2 cellular contexts compared by ENCODE assay signal in the genomic region with DNA sequence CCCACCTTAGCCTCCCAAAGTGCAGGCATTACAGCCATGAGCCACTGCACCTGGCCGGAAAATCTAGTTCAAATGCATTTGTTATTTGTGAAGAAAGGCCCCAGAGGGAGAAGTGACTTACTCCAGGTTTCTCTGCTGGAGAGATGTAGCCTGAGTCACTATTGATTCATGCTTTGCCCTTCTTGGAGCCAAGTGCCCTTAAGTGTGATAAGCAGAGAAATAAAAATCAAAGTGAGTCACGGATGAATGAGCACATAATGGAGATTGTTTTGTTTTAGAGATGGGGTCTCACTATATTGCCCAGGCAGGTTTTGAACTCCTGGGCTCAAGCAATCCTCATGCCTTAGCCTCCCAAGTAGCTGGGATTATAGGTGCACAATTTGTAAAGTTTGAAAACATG.
TF ChIP-seq lines count a peak whose summit lies in the region.

No MANE protein-coding gene starts in this region.

TF ChIP-seq in A549, 52 proteins besides CTCF, POLR2A, EP300 and RAD21:
- TF ChIP-seq EHF (CRISPR knock-in tag; IDR thresholded peaks at IDR 0.05) (no peak), FOSL2 (IDR thresholded peaks at IDR 0.05) (peak; percentile 52; the same call in 1 of the 2 replicates), FOSL2 (CRISPR knock-in tag; IDR thresholded peaks at IDR 0.05) (peak; percentile 71), ESRRA (IDR thresholded peaks at IDR 0.05; ENCODE audit: borderline replicate concordance, low read length) (no peak), RCOR1 (IDR thresholded peaks at IDR 0.05; ENCODE audit: low read depth, low read length) (no peak), JUNB (IDR thresholded peaks at IDR 0.05) (peak; percentile 26; the same call in 1 of the 2 replicates), EHMT2 (IDR thresholded peaks at IDR 0.05; ENCODE audit: low read depth) (no peak), CHD4 (IDR thresholded peaks at IDR 0.05; ENCODE audit: borderline replicate concordance) (no peak)

TF ChIP-seq in HCT116, 20 proteins besides CTCF, POLR2A, EP300 and RAD21:
- TF ChIP-seq, protein P1, sequence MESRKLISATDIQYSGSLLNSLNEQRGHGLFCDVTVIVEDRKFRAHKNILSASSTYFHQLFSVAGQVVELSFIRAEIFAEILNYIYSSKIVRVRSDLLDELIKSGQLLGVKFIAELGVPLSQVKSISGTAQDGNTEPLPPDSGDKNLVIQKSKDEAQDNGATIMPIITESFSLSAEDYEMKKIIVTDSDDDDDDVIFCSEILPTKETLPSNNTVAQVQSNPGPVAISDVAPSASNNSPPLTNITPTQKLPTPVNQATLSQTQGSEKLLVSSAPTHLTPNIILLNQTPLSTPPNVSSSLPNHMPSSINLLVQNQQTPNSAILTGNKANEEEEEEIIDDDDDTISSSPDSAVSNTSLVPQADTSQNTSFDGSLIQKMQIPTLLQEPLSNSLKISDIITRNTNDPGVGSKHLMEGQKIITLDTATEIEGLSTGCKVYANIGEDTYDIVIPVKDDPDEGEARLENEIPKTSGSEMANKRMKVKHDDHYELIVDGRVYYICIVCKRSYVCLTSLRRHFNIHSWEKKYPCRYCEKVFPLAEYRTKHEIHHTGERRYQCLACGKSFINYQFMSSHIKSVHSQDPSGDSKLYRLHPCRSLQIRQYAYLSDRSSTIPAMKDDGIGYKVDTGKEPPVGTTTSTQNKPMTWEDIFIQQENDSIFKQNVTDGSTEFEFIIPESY (IDR thresholded peaks at IDR 0.05; ENCODE audit: extremely low read depth, insufficient replicate concordance, low read length): no peak
- TF ChIP-seq SP1 (IDR thresholded peaks at IDR 0.05; ENCODE audit: low read depth): peak; percentile 70
- TF ChIP-seq YY1 (IDR thresholded peaks at IDR 0.05; ENCODE audit: extremely low read depth, insufficient replicate concordance, low read depth, low read length): no peak
- peak; percentile 71 for TF ChIP-seq JUND (IDR thresholded peaks at IDR 0.05)
- peak; percentile 94 for TF ChIP-seq FOSL1 (IDR thresholded peaks at IDR 0.05; ENCODE audit: low read depth)
- no peak for TF ChIP-seq POLR2AphosphoS5 (IDR thresholded peaks at IDR 0.05; ENCODE audit: low read depth, low read length)
- no peak for TF ChIP-seq ZNF274 (IDR thresholded peaks at IDR 0.05; ENCODE audit: low read depth, low read length)
- TF ChIP-seq SIN3A (IDR thresholded peaks at IDR 0.05; ENCODE audit: low read depth): peak; percentile 36; the same call in 1 of the 2 replicates
- TF ChIP-seq CBX3 (IDR thresholded peaks at IDR 0.05; ENCODE audit: low read depth): peak; percentile 64
- peak; percentile 53; the same call in 1 of the 2 replicates for TF ChIP-seq MAX (IDR thresholded peaks at IDR 0.05)
- TF ChIP-seq, protein P2, sequence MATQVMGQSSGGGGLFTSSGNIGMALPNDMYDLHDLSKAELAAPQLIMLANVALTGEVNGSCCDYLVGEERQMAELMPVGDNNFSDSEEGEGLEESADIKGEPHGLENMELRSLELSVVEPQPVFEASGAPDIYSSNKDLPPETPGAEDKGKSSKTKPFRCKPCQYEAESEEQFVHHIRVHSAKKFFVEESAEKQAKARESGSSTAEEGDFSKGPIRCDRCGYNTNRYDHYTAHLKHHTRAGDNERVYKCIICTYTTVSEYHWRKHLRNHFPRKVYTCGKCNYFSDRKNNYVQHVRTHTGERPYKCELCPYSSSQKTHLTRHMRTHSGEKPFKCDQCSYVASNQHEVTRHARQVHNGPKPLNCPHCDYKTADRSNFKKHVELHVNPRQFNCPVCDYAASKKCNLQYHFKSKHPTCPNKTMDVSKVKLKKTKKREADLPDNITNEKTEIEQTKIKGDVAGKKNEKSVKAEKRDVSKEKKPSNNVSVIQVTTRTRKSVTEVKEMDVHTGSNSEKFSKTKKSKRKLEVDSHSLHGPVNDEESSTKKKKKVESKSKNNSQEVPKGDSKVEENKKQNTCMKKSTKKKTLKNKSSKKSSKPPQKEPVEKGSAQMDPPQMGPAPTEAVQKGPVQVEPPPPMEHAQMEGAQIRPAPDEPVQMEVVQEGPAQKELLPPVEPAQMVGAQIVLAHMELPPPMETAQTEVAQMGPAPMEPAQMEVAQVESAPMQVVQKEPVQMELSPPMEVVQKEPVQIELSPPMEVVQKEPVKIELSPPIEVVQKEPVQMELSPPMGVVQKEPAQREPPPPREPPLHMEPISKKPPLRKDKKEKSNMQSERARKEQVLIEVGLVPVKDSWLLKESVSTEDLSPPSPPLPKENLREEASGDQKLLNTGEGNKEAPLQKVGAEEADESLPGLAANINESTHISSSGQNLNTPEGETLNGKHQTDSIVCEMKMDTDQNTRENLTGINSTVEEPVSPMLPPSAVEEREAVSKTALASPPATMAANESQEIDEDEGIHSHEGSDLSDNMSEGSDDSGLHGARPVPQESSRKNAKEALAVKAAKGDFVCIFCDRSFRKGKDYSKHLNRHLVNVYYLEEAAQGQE (IDR thresholded peaks at IDR 0.05; ENCODE audit: low read depth): no peak
- TF ChIP-seq ELF1 (IDR thresholded peaks at IDR 0.05; ENCODE audit: borderline replicate concordance, low read depth): no peak
- TF ChIP-seq EGR1 (IDR thresholded peaks at IDR 0.05; ENCODE audit: low read depth): 0 out of 2 replicates have a peak, but pooled peaks have one; percentile 16
- TF ChIP-seq EZH2 (IDR thresholded peaks at IDR 0.05): no peak
- peak; percentile 40; the same call in 1 of the 2 replicates for TF ChIP-seq CEBPB (IDR thresholded peaks at IDR 0.05; ENCODE audit: low read depth)
